ENCODE assay signal across 16 cellular contexts in the genomic region with DNA sequence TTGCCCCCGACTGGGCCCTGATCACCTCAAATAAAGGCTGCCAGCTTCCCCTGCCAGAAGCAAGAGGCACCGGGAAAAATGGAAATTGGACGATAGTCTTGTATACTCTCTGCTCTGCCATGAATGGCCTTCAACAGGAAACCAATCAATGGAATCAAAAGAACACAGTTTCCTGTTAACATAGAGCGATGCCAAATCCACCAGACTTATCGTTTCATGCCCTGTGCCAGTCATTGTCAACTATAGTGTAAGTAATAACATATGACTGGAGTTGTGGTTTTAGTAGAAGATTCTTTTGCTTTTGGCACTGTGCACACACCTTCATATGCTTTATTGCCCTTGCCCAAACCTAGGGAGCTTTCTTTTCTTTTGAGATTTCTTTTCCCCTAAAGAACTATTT.
DNase-seq lines count a peak whose midpoint lies in the region; ATAC-seq, FAIRE-seq and TF ChIP-seq lines count a peak whose summit lies in the region.
"Had no signal": no experiment of that assay in that cellular context is flagged by ENCODE, and none has a peak within 500 bp of the region (broad histone marks: within the 10 kb centered on the region; RNA-seq: fewer than 3 reads in every experiment).

No MANE protein-coding gene starts in this region.

- DNase-seq in A549 (ENCODE audit: low read depth in 1 of 2, low spot score in 1 of 2) (no peak), GM23338 (ENCODE audit: low spot score) (no peak), fibroblast of mammary gland (ENCODE audit: low read depth) (peak; percentile 38), SW 1271 (lab: John Stamatoyannopoulos, UW) (no peak), superior temporal gyrus (ENCODE audit: extremely low spot score) (no peak)
- DNase-seq in stimulated activated naive CD4-positive, alpha-beta T cell (lab: John Stamatoyannopoulos, UW) = no peak
- DNase-seq: activated naive CD4-positive, alpha-beta T cell; heart left ventricle; NCI-H1105 treated with DMSO at 0.1 percent for 48 hours; NCI-H82; SHP77; substantia nigra had no signal

- no peaks in the 10 kb centered on the region for H3F3A ChIP-seq in GM23338 (replicated peaks; ENCODE audit: low read depth)

- WGBS in A549 (ENCODE audit: missing lambda C conversion rate) = 90% methylated on average over 5 of the region's 5 CpGs

- H3K9me2 ChIP-seq in GM23338 (ENCODE audit: insufficient read depth) = peaks cover 15% of the 10 kb centered on the region; the same call in 1 of the 2 replicates

- H3K4me1 ChIP-seq in A549 = peaks cover 32% of the 10 kb centered on the region
- H3K4me1 ChIP-seq in GM23338 (ENCODE audit: insufficient read depth) = peaks cover 14% of the 10 kb centered on the region; the same call in 1 of the 2 replicates

- no peak overlapping the region for H3K4me2 ChIP-seq in A549
- no peak overlapping the region for H3K4me2 ChIP-seq in GM23338

- CTCF ChIA-PET in A549 (lab: Yijun Ruan, JAX) = no interaction called here

- TF ChIP-seq RAD21 in A549 (conservative IDR thresholded peaks at IDR 0.05 in 1 of 2, IDR thresholded peaks at IDR 0.05 in 1 of 2) = no peak

- TF ChIP-seq CTCF in A549 (IDR thresholded peaks at IDR 0.05) (no peak), GM23338 (conservative IDR thresholded peaks at IDR 0.05; ENCODE audit: low read depth in 2 of 2) (no peak), fibroblast of mammary gland (conservative IDR thresholded peaks at IDR 0.05; ENCODE audit: control insufficient read depth, insufficient read depth, low read depth, low read length) (no peak)

- no peak overlapping the region for H3K4me3 Mint-ChIP-seq in GM23338
- no peak overlapping the region for H3K4me3 Mint-ChIP-seq in T-helper 1 cell treated with Interleukin-12 subunit alpha and Interleukin-12 subunit beta and Interleukin-4 antibody, amounts not matched to agents 30 μg/mL and 1 μg/mL, for 36 hours
- no peak overlapping the region for H3K4me3 Mint-ChIP-seq in activated T-helper 17 cell treated with anti-CD3 and anti-CD28 coated beads, Interleukin-2, amount 50 U/mL, for 72 hours

- no peak for ATAC-seq in A549
- ATAC-seq in GM23338 = no peak
- no peak for ATAC-seq in activated T-helper 17 cell treated with anti-CD3 and anti-CD28 coated beads, Interleukin-2, amount 50 U/mL, for 72 hours (replicated peaks)
- ATAC-seq: heart left ventricle had no signal

- no peaks in the 10 kb centered on the region for H3K27me3 ChIP-seq in GM23338 (ENCODE audit: insufficient read depth)

- FAIRE-seq in A549 (lab: Jason Lieb, UNC) = peak; percentile 46
- FAIRE-seq: endometrium, TTC549 had no signal

- no peaks in the 10 kb centered on the region for H4K20me1 ChIP-seq in GM23338 (replicated peaks; ENCODE audit: insufficient read depth)

- peaks cover 29% of the 10 kb centered on the region for H3K4me1 Mint-ChIP-seq in GM23338
- peaks cover 16% of the 10 kb centered on the region for H3K4me1 Mint-ChIP-seq in T-helper 1 cell treated with Interleukin-12 subunit alpha and Interleukin-12 subunit beta and Interleukin-4 antibody, amounts not matched to agents 30 μg/mL and 1 μg/mL, for 36 hours (ENCODE audit: low read depth)
- H3K4me1 Mint-ChIP-seq in activated T-helper 17 cell treated with anti-CD3 and anti-CD28 coated beads, Interleukin-2, amount 50 U/mL, for 72 hours = peaks cover 21% of the 10 kb centered on the region

- no peaks in the 10 kb centered on the region for H3K9me3 Mint-ChIP-seq in GM23338
- H3K9me3 Mint-ChIP-seq in T-helper 1 cell treated with Interleukin-12 subunit alpha and Interleukin-12 subunit beta and Interleukin-4 antibody, amounts not matched to agents 30 μg/mL and 1 μg/mL, for 36 hours = peaks cover 4% of the 10 kb centered on the region
- H3K9me3 Mint-ChIP-seq in activated T-helper 17 cell treated with anti-CD3 and anti-CD28 coated beads, Interleukin-2, amount 50 U/mL, for 72 hours = no peaks in the 10 kb centered on the region

- H3K36me3 ChIP-seq in GM23338 (ENCODE audit: insufficient read depth) = no peaks in the 10 kb centered on the region
- H3K36me3 ChIP-seq: heart left ventricle had no signal

- POLR2A ChIA-PET in A549 (lab: Yijun Ruan, JAX) = no interaction called here

- H3K36me3 Mint-ChIP-seq in GM23338 (ENCODE audit: low read depth) = no peaks in the 10 kb centered on the region
- H3K36me3 Mint-ChIP-seq in T-helper 1 cell treated with Interleukin-12 subunit alpha and Interleukin-12 subunit beta and Interleukin-4 antibody, amounts not matched to agents 30 μg/mL and 1 μg/mL, for 36 hours (ENCODE audit: low read depth) = no peaks in the 10 kb centered on the region
- H3K36me3 Mint-ChIP-seq in activated T-helper 17 cell treated with anti-CD3 and anti-CD28 coated beads, Interleukin-2, amount 50 U/mL, for 72 hours (ENCODE audit: low read depth) = no peaks in the 10 kb centered on the region

- H3K9me3 ChIP-seq in A549 = no peaks in the 10 kb centered on the region
- H3K9me3 ChIP-seq: heart left ventricle had no signal

- TF ChIP-seq POLR2A in A549 (IDR thresholded peaks at IDR 0.05; ENCODE audit: low read length) = no peak

- H3K27ac Mint-ChIP-seq in GM23338 = no peak overlapping the region
- H3K27ac Mint-ChIP-seq in T-helper 1 cell treated with Interleukin-12 subunit alpha and Interleukin-12 subunit beta and Interleukin-4 antibody, amounts not matched to agents 30 μg/mL and 1 μg/mL, for 36 hours = peak overlapping the region; percentile 67
- H3K27ac Mint-ChIP-seq in activated T-helper 17 cell treated with anti-CD3 and anti-CD28 coated beads, Interleukin-2, amount 50 U/mL, for 72 hours = no peak overlapping the region

- no peak for TF ChIP-seq EP300 in A549 (IDR thresholded peaks at IDR 0.05)

- H2AFZ ChIP-seq in GM23338 = 0 out of 2 replicates have a peak overlapping the region, but pooled peaks have one; percentile 28

- no peak overlapping the region for H3K4me3 ChIP-seq in A549
- H3K4me3 ChIP-seq in GM23338 = no peak overlapping the region
- no peak overlapping the region for H3K4me3 ChIP-seq in fibroblast of mammary gland (ENCODE audit: control insufficient read depth, low read depth, low read length)
- H3K4me3 ChIP-seq: heart left ventricle had no signal

- H3K27me3 Mint-ChIP-seq in GM23338 (ENCODE audit: insufficient read depth, low read depth, poor library complexity) = peaks cover 8% of the 10 kb centered on the region
- H3K27me3 Mint-ChIP-seq in T-helper 1 cell treated with Interleukin-12 subunit alpha and Interleukin-12 subunit beta and Interleukin-4 antibody, amounts not matched to agents 30 μg/mL and 1 μg/mL, for 36 hours (ENCODE audit: low read depth) = peaks cover 3% of the 10 kb centered on the region
- peaks cover 16% of the 10 kb centered on the region for H3K27me3 Mint-ChIP-seq in activated T-helper 17 cell treated with anti-CD3 and anti-CD28 coated beads, Interleukin-2, amount 50 U/mL, for 72 hours

- H3K79me2 ChIP-seq in GM23338 (replicated peaks; ENCODE audit: insufficient read depth) = no peaks in the 10 kb centered on the region

- H3K27ac ChIP-seq in A549 (peak overlapping the region in 1 of 2 experiments; percentile 54; a peak in 2 of 6 replicates), GM23338 (ENCODE audit: low read depth) (no peak overlapping the region)
- H3K27ac ChIP-seq: heart left ventricle had no signal

TF ChIP-seq in A549, 52 proteins besides CTCF, POLR2A, EP300 and RAD21:
- TF ChIP-seq MAFK (IDR thresholded peaks at IDR 0.05; ENCODE audit: partially characterized antibody) = no peak
- TF ChIP-seq KDM1A (IDR thresholded peaks at IDR 0.05; ENCODE audit: low read depth) = no peak
- TF ChIP-seq, protein P1, sequence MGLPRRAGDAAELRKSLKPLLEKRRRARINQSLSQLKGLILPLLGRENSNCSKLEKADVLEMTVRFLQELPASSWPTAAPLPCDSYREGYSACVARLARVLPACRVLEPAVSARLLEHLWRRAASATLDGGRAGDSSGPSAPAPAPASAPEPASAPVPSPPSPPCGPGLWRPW (IDR thresholded peaks at IDR 0.05) = no peak
- TF ChIP-seq, protein P2, sequence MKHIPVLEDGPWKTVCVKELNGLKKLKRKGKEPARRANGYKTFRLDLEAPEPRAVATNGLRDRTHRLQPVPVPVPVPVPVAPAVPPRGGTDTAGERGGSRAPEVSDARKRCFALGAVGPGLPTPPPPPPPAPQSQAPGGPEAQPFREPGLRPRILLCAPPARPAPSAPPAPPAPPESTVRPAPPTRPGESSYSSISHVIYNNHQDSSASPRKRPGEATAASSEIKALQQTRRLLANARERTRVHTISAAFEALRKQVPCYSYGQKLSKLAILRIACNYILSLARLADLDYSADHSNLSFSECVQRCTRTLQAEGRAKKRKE (CRISPR knock-in tag; IDR thresholded peaks at IDR 0.05; ENCODE audit: low read depth) = no peak
- no peak for TF ChIP-seq HDAC2 (IDR thresholded peaks at IDR 0.05)

TF ChIP-seq in GM23338, 12 proteins besides CTCF, POLR2A, EP300 and RAD21:
- TF ChIP-seq STAT1 (IDR thresholded peaks at IDR 0.05; ENCODE audit: unreplicated experiment) = no peak
- TF ChIP-seq EZH2 (IDR thresholded peaks at IDR 0.05; ENCODE audit: low read depth, unreplicated experiment) = no peak
- no peak for TF ChIP-seq ZNF114 (CRISPR knock-in tag; IDR thresholded peaks at IDR 0.05)
- TF ChIP-seq EZH2phosphoT487 (IDR thresholded peaks at IDR 0.05; ENCODE audit: unreplicated experiment) = no peak
- no peak for TF ChIP-seq ZNF331 (CRISPR knock-in tag; IDR thresholded peaks at IDR 0.05; ENCODE audit: low read depth)
- TF ChIP-seq JUNB (IDR thresholded peaks at IDR 0.05; ENCODE audit: unreplicated experiment) = no peak
- TF ChIP-seq, protein P3, sequence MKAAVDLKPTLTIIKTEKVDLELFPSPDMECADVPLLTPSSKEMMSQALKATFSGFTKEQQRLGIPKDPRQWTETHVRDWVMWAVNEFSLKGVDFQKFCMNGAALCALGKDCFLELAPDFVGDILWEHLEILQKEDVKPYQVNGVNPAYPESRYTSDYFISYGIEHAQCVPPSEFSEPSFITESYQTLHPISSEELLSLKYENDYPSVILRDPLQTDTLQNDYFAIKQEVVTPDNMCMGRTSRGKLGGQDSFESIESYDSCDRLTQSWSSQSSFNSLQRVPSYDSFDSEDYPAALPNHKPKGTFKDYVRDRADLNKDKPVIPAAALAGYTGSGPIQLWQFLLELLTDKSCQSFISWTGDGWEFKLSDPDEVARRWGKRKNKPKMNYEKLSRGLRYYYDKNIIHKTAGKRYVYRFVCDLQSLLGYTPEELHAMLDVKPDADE (IDR thresholded peaks at IDR 0.05) = no peak
- TF ChIP-seq NANOG (IDR thresholded peaks at IDR 0.05; ENCODE audit: borderline replicate concordance) = no peak
TF ChIP-seq in GM23338: peak in this region for 0.
